Comparison of ENCODE assay signal across 35 cellular contexts in the genomic region with DNA sequence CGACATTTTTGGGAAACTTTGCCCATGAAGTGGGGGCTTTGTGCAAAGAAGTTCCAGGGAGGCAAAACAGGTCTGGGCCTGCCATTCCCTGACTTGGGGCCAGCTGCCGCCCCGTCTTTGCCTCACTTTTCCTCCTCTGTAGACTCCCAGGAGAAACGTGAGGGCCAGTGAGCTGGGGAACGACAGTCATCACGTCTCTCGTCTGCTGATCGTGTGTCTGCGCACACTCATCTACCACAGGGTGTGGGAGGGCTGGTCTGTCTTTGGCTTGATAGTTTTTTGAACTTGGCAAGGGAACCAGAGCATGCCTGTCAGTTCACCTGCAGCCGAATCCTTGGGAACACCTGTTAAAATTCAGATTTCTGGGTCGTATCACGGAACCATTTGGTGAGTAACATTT. TPM values are rescaled to one million over a fixed set of nuclear protein-coding genes. Genes with fewer than 3 reads are reported as not detected.
"Had no signal": no experiment of that assay in that cellular context is flagged by ENCODE, and none has a peak within 500 bp of the region (broad histone marks: within the 10 kb centered on the region; RNA-seq: fewer than 3 reads in every experiment).

No MANE protein-coding gene starts in this region.

- ATAC-seq: effector memory CD8-positive, alpha-beta T cell; gastroesophageal sphincter; heart left ventricle; left colon; left ventricle myocardium superior; lower lobe of right lung; natural killer cell; sciatic nerve; stimulated activated naive CD8-positive, alpha-beta T cell treated with anti-CD3 and anti-CD28 coated beads, Interleukin-15, amount 100 ng/mL, for 72 hours; upper lobe of right lung had no signal

- H3K9me3 ChIP-seq: lower lobe of right lung, suprapubic skin, transverse colon, upper lobe of right lung, uterus had no signal

- H3K4me3 Mint-ChIP-seq: effector memory CD8-positive, alpha-beta T cell; memory B cell; natural killer cell; stimulated activated naive CD8-positive, alpha-beta T cell treated with anti-CD3 and anti-CD28 coated beads, Interleukin-15, amount 100 ng/mL, for 72 hours had no signal

- H3K27me3 ChIP-seq: gastroesophageal sphincter, hepatocyte, suprapubic skin, transverse colon, upper lobe of right lung, uterus had no signal

- H3K27me3 Mint-ChIP-seq: stimulated activated naive CD8-positive, alpha-beta T cell treated with anti-CD3 and anti-CD28 coated beads, Interleukin-15, amount 100 ng/mL, for 72 hours had no signal

- DNase-seq: cerebellar nuclear complex; cortex of kidney; effector memory CD8-positive, alpha-beta T cell; foreskin fibroblast; heart left ventricle; kidney glomerular epithelial cell; left colon; left ventricle myocardium superior; lower lobe of right lung; natural killer cell; nucleus accumbens; stimulated activated CD4-positive, alpha-beta T cell treated with anti-CD3 and anti-CD28 coated beads, Interleukin-12 subunit alpha, Interleukin-12 subunit beta, amount 100 ng/mL, for 4 hours; stimulated activated CD4-positive, alpha-beta T cell treated with anti-CD3 and anti-CD28 coated beads, Interleukin-1b, Interleukin-23, amount 100 ng/mL, for 48 hours; stimulated activated CD4-positive, alpha-beta T cell treated with anti-CD3 and anti-CD28 coated beads, Interleukin-4, amount 100 ng/mL, for 1 hour; stimulated activated CD8-positive, alpha-beta memory T cell treated with anti-CD3 and anti-CD28 coated beads, Interleukin-4, amount 100 ng/mL, for 48 hours; stimulated activated naive CD4-positive, alpha-beta T cell; stimulated activated naive CD8-positive, alpha-beta T cell treated with anti-CD3 and anti-CD28 coated beads, Interleukin-15, amount 100 ng/mL, for 72 hours; transverse colon; upper lobe of right lung; uterus had no signal

- H3K27ac Mint-ChIP-seq: effector memory CD8-positive, alpha-beta T cell; memory B cell; natural killer cell; stimulated activated naive CD8-positive, alpha-beta T cell treated with anti-CD3 and anti-CD28 coated beads, Interleukin-15, amount 100 ng/mL, for 72 hours had no signal

- FAIRE-seq: endometrium, islet of Langerhans had no signal

- H3K36me3 Mint-ChIP-seq: memory B cell, natural killer cell had no signal

- H3K36me3 ChIP-seq: gastroesophageal sphincter, heart left ventricle, lower lobe of right lung, suprapubic skin, transverse colon, upper lobe of right lung, uterus had no signal

- H3K4me2 ChIP-seq: hepatocyte, smooth muscle cell had no signal

- H2AFZ ChIP-seq: hepatocyte had no signal

- H3K4me1 Mint-ChIP-seq: natural killer cell; stimulated activated naive CD8-positive, alpha-beta T cell treated with anti-CD3 and anti-CD28 coated beads, Interleukin-15, amount 100 ng/mL, for 72 hours had no signal

- H3K4me1 ChIP-seq: gastroesophageal sphincter, heart left ventricle, lower lobe of right lung, transverse colon, upper lobe of right lung, uterus had no signal

- H3K4me3 ChIP-seq: gastroesophageal sphincter, heart left ventricle, hepatocyte, lower lobe of right lung, smooth muscle cell, suprapubic skin, transverse colon, upper lobe of right lung, uterus had no signal

- H3K27ac ChIP-seq: gastroesophageal sphincter, heart left ventricle, hepatocyte, lower lobe of right lung, suprapubic skin, transverse colon, upper lobe of right lung, uterus had no signal

- H3K79me2 ChIP-seq: hepatocyte had no signal

- H3K9me3 Mint-ChIP-seq: effector memory CD8-positive, alpha-beta T cell; memory B cell; natural killer cell; stimulated activated naive CD8-positive, alpha-beta T cell treated with anti-CD3 and anti-CD28 coated beads, Interleukin-15, amount 100 ng/mL, for 72 hours had no signal

RNA-seq across cellular contexts. Expression of gene GHRH, which starts 8.5 kb away (rescaled TPM):
- total RNA-seq: dermis microvascular lymphatic vessel endothelial cell, gastroesophageal sphincter, heart left ventricle, hepatocyte, left colon, left ventricle myocardium superior, lower lobe of right lung, mononuclear cell, natural killer cell, osteocyte, posterior vena cava, pulmonary artery endothelial cell, sciatic nerve, smooth muscle cell, suprapubic skin, transverse colon, upper lobe of right lung, uterus had no signal
- polyA plus RNA-seq: esophagus, heart left ventricle, hepatocyte, neural cell, smooth muscle cell had no signal
